16 cellular contexts compared by ENCODE assay signal in genomic region chr15:42734076-42734672, GRCh38. TPM values are rescaled to one million over a fixed set of nuclear protein-coding genes. Genes with fewer than 3 reads are reported as not detected.
DNase-seq lines count a peak whose midpoint lies in the region; ATAC-seq, FAIRE-seq and TF ChIP-seq lines count a peak whose summit lies in the region.
"Had no signal": no experiment of that assay in that cellular context is flagged by ENCODE, and none has a peak within 500 bp of the region (broad histone marks: within the 10 kb centered on the region; RNA-seq: fewer than 3 reads in every experiment).

No MANE protein-coding gene starts in this region.

- H3K9me3 Mint-ChIP-seq in CD4-positive, alpha-beta T cell, result no peaks in the 10 kb centered on the region
- no peaks in the 10 kb centered on the region for H3K9me3 Mint-ChIP-seq in activated naive CD8-positive, alpha-beta T cell treated with anti-CD3 and anti-CD28 coated beads, Interleukin-2, amount 10 ng/mL, durations not matched to agents 7 days and 5 days
- H3K9me3 Mint-ChIP-seq in nephron progenitor cell, result no peaks in the 10 kb centered on the region

- intact Hi-C loops in CD4-positive, alpha-beta T cell (cut with DNase I, micrococcal nuclease), result loop anchor here (10.0 kb wide), 3 partner anchors 191 to 601 kb away; partner anchors contain the start of genes LCMT2 (in 1 of the 2), SNAP23 (in 1 of the 2), TTBK2 (in 1 of the 2) and ZNF106 (in 1 of the 2)
- intact Hi-C loops in sciatic nerve (cut with DNase I), result no loop called here

- H3K27me3 ChIP-seq in CD4-positive, alpha-beta T cell (ENCODE audit: control insufficient read depth, insufficient read depth, low read length), result no peaks in the 10 kb centered on the region

- no peak overlapping the region for H3K4me3 ChIP-seq in GM12865 (ENCODE audit: low read depth, low read length)

- H3K4me1 Mint-ChIP-seq in CD4-positive, alpha-beta T cell (ENCODE audit: low read depth), result peaks cover 18% of the 10 kb centered on the region
- peaks cover 10% of the 10 kb centered on the region for H3K4me1 Mint-ChIP-seq in activated naive CD8-positive, alpha-beta T cell treated with anti-CD3 and anti-CD28 coated beads, Interleukin-2, amount 10 ng/mL, durations not matched to agents 7 days and 5 days
- peaks cover 41% of the 10 kb centered on the region for H3K4me1 Mint-ChIP-seq in nephron progenitor cell

- no peak overlapping the region for H3K27ac ChIP-seq in CD4-positive, alpha-beta T cell (ENCODE audit: low read depth, low read length)

- CTCF ChIA-PET in CD4-positive, alpha-beta T cell (lab: Charles Lee), result interaction anchor here (1.3 kb wide), 1 partner anchor 192 kb away, joined by 3 read pairs; no protein-coding TSS in a partner anchor

- FAIRE-seq in H54 (lab: Jason Lieb, UNC), result no peak
- FAIRE-seq: RCC 7860 had no signal

- TF ChIP-seq POLR2A in H54 (IDR thresholded peaks at IDR 0.05; ENCODE audit: low read depth, low read length), result no peak

- TF ChIP-seq CTCF in CD4-positive, alpha-beta T cell (IDR thresholded peaks at IDR 0.05), result no peak
- TF ChIP-seq CTCF in GM12865 (IDR thresholded peaks at IDR 0.05; ENCODE audit: insufficient read depth, low read depth, low read length, missing control alignments), result no peak
- TF ChIP-seq CTCF in nephron progenitor cell (IDR thresholded peaks at IDR 0.05), result no peak

- DNase-seq in CD4-positive, alpha-beta T cell, result no peak
- DNase-seq in GM12865 (ENCODE audit: low read depth), result peak; percentile 61
- DNase-seq in activated naive CD8-positive, alpha-beta T cell treated with anti-CD3 and anti-CD28 coated beads, Interleukin-2, amount 10 ng/mL, durations not matched to agents 7 days and 5 days, result no peak
- DNase-seq in nephron progenitor cell, result no peak
- no peak for DNase-seq in sciatic nerve (ENCODE audit: low spot score)
- DNase-seq in H54 (ENCODE audit: insufficient read length, low spot score), result no peak
- DNase-seq: activated CD4-positive, alpha-beta T cell treated with anti-CD3 and anti-CD28 coated beads, Interleukin-2, amount 50 U/mL, for 1 hour; activated T-cell treated with anti-CD3 and anti-CD28 coated beads, Interleukin-2, amount 50 U/mL, for 1 hour; AML-193; effector CD4-positive, alpha-beta T cell; NCI-H1105 treated with DMSO at 0.1 percent for 48 hours; NCI-H82; stimulated activated CD4-positive, alpha-beta T cell treated with anti-CD3 and anti-CD28 coated beads, Interleukin-2, amount 100 ng/mL, for 48 hours had no signal

- H3K27me3 Mint-ChIP-seq in CD4-positive, alpha-beta T cell, result no peaks in the 10 kb centered on the region
- no peaks in the 10 kb centered on the region for H3K27me3 Mint-ChIP-seq in activated naive CD8-positive, alpha-beta T cell treated with anti-CD3 and anti-CD28 coated beads, Interleukin-2, amount 10 ng/mL, durations not matched to agents 7 days and 5 days
- H3K27me3 Mint-ChIP-seq in nephron progenitor cell (ENCODE audit: low read depth, poor library complexity), result no peaks in the 10 kb centered on the region

- no peak for ATAC-seq in CD4-positive, alpha-beta T cell (ENCODE audit: poor library complexity)
- no peak for ATAC-seq in activated naive CD8-positive, alpha-beta T cell treated with anti-CD3 and anti-CD28 coated beads, Interleukin-2, amount 10 ng/mL, durations not matched to agents 7 days and 5 days (ENCODE audit: low read depth)
- ATAC-seq in sciatic nerve (no peak), HG02610 (IDR thresholded peaks at IDR 0.05; ENCODE audit: unreplicated experiment) (no peak)
- ATAC-seq: SK-N-SH treated with all-trans-retinoic acid at 6 μM for 48 hours had no signal

- POLR2A ChIA-PET in CD4-positive, alpha-beta T cell (lab: Charles Lee), result interaction anchor here (0.6 to 0.8 kb wide), 2 partner anchors 11 to 776 kb away, joined by 3 read pairs; no protein-coding TSS in a partner anchor
- POLR2A ChIA-PET in activated naive CD8-positive, alpha-beta T cell treated with anti-CD3 and anti-CD28 coated beads, Interleukin-2, amount 10 ng/mL, durations not matched to agents 7 days and 5 days (lab: Charles Lee), result interaction anchor here (0.5 kb wide), 1 partner anchor 12 kb away, joined by 3 read pairs; no protein-coding TSS in a partner anchor

- H3K36me3 Mint-ChIP-seq in CD4-positive, alpha-beta T cell (ENCODE audit: low read depth), result peaks cover 53% of the 10 kb centered on the region
- peaks cover 12% of the 10 kb centered on the region for H3K36me3 Mint-ChIP-seq in activated naive CD8-positive, alpha-beta T cell treated with anti-CD3 and anti-CD28 coated beads, Interleukin-2, amount 10 ng/mL, durations not matched to agents 7 days and 5 days
- peaks cover 51% of the 10 kb centered on the region for H3K36me3 Mint-ChIP-seq in nephron progenitor cell (ENCODE audit: low read depth)

- no peaks in the 10 kb centered on the region for H3K9me3 ChIP-seq in CD4-positive, alpha-beta T cell (ENCODE audit: control insufficient read depth, low read length)

- peak overlapping the region; percentile 87 for H3K4me3 Mint-ChIP-seq in CD4-positive, alpha-beta T cell
- H3K4me3 Mint-ChIP-seq in activated naive CD8-positive, alpha-beta T cell treated with anti-CD3 and anti-CD28 coated beads, Interleukin-2, amount 10 ng/mL, durations not matched to agents 7 days and 5 days, result no peak overlapping the region
- peak overlapping the region; percentile 70 for H3K4me3 Mint-ChIP-seq in nephron progenitor cell

- H3K27ac Mint-ChIP-seq in CD4-positive, alpha-beta T cell, result no peak overlapping the region
- peak overlapping the region; percentile 77 for H3K27ac Mint-ChIP-seq in activated naive CD8-positive, alpha-beta T cell treated with anti-CD3 and anti-CD28 coated beads, Interleukin-2, amount 10 ng/mL, durations not matched to agents 7 days and 5 days
- H3K27ac Mint-ChIP-seq in nephron progenitor cell, result no peak overlapping the region

RNA-seq across cellular contexts. Expression of gene CDAN1, which starts 2.8 kb away (rescaled TPM):
- 10 to 100 TPM; 23.2 to 24.7 TPM for total RNA-seq in CD4-positive, alpha-beta T cell
- total RNA-seq in activated naive CD8-positive, alpha-beta T cell treated with anti-CD3 and anti-CD28 coated beads, Interleukin-2, amount 10 ng/mL, durations not matched to agents 7 days and 5 days, result 10 to 100 TPM; 33.2 to 35.7 TPM
- 21.3 TPM for total RNA-seq in sciatic nerve
